In genomic region chr5:151033217-151033934, GRCh38 we compare ENCODE assay signal across 14 cellular contexts. TPM values are rescaled to one million over a fixed set of nuclear protein-coding genes. Genes with fewer than 3 reads are reported as not detected.
DNase-seq lines count a peak whose midpoint lies in the region; ATAC-seq and TF ChIP-seq lines count a peak whose summit lies in the region.
"Had no signal": no experiment of that assay in that cellular context is flagged by ENCODE, and none has a peak within 500 bp of the region (broad histone marks: within the 10 kb centered on the region; RNA-seq: fewer than 3 reads in every experiment).

No MANE protein-coding gene starts in this region.

- H3K27me3 Mint-ChIP-seq in stimulated activated naive CD8-positive, alpha-beta T cell treated with anti-CD3 and anti-CD28 coated beads, Interleukin-15, amount 100 ng/mL, for 72 hours = no peaks in the 10 kb centered on the region
- no peaks in the 10 kb centered on the region for H3K27me3 Mint-ChIP-seq in type B pancreatic cell
- H3K27me3 Mint-ChIP-seq: CD4-positive, CD25-positive, alpha-beta regulatory T cell had no signal

- DNase-seq in stimulated activated naive CD8-positive, alpha-beta T cell treated with anti-CD3 and anti-CD28 coated beads, Interleukin-15, amount 100 ng/mL, for 72 hours = no peak
- no peak for DNase-seq in stimulated activated naive CD8-positive, alpha-beta T cell treated with anti-CD3 and anti-CD28 coated beads, Interleukin-15, Interleukin-2, amounts not matched to agents 100 U/mL and 50 U/mL, for 24 hours
- no peak for DNase-seq in psoas muscle
- DNase-seq in thyroid gland = no peak
- no peak for DNase-seq in type B pancreatic cell (ENCODE audit: extremely low spot score, unreplicated experiment)
- DNase-seq in NCI-H82 treated with DMSO at 0.1 percent for 48 hours (lab: John Stamatoyannopoulos, UW; ENCODE audit: unreplicated experiment) = no peak
- no peak for DNase-seq in GM10248 (ENCODE audit: extremely low spot score)
- DNase-seq: 8988T; ACHN; CD4-positive, CD25-positive, alpha-beta regulatory T cell; DMS 273 treated with DMSO at 0.1 percent for 48 hours; GM23248 had no signal

- POLR2A ChIA-PET in GM10248 (lab: Yijun Ruan, JAX) = no interaction called here

- TF ChIP-seq CTCF in psoas muscle (IDR thresholded peaks at IDR 0.05) (no peak), thyroid gland (IDR thresholded peaks at IDR 0.05) (no peak), type B pancreatic cell (conservative IDR thresholded peaks at IDR 0.05) (no peak), GM10248 (IDR thresholded peaks at IDR 0.05; ENCODE audit: control extremely low read depth, extremely low read depth, low read depth, missing control alignments) (no peak)

- H3K4me3 ChIP-seq in psoas muscle (no peak overlapping the region), thyroid gland (replicated peaks in 1 of 3) (no peak overlapping the region)
- H3K4me3 ChIP-seq: BLaER1 treated with 17β-estradiol and CSF1 and Interleukin-3, amounts not matched to agents 10 nM and 100 nM; GM12878; GM23248 had no signal

- intact Hi-C loops in psoas muscle (cut with DNase I) (no loop called here), thyroid gland (cut with DNase I) (no loop called here)

- peaks cover 1% of the 10 kb centered on the region for H3K4me1 Mint-ChIP-seq in stimulated activated naive CD8-positive, alpha-beta T cell treated with anti-CD3 and anti-CD28 coated beads, Interleukin-15, amount 100 ng/mL, for 72 hours
- H3K4me1 Mint-ChIP-seq in type B pancreatic cell (ENCODE audit: unreplicated experiment) = no peaks in the 10 kb centered on the region

- H3K9me3 ChIP-seq in psoas muscle (no peaks in the 10 kb centered on the region), thyroid gland (no peaks in the 10 kb centered on the region)
- H3K9me3 ChIP-seq: BLaER1 treated with 17β-estradiol and CSF1 and Interleukin-3, amounts not matched to agents 10 nM and 100 nM had no signal

- WGBS in psoas muscle, 3 donors = 71 to 81% (median 71%) methylated on average over 13 to 14 of the region's 14 CpGs
- 90 to 95% methylated on average over 12 to 14 of the region's 14 CpGs for WGBS in thyroid gland, 2 donors

- H3K36me3 Mint-ChIP-seq in type B pancreatic cell = peaks cover 43% of the 10 kb centered on the region

- CTCF ChIA-PET in GM10248 (lab: Yijun Ruan, JAX) = interaction anchor here (2.0 to 13.6 kb wide), 2 partner anchors 17 to 82 kb away, joined by 5 to 108 read pairs; no protein-coding TSS in a partner anchor

- peak; percentile 14 for ATAC-seq in stimulated activated naive CD8-positive, alpha-beta T cell treated with anti-CD3 and anti-CD28 coated beads, Interleukin-15, amount 100 ng/mL, for 72 hours
- no peak for ATAC-seq in stimulated activated naive CD8-positive, alpha-beta T cell treated with anti-CD3 and anti-CD28 coated beads, Interleukin-15, Interleukin-2, amounts not matched to agents 100 U/mL and 50 U/mL, for 24 hours
- ATAC-seq in psoas muscle = no peak
- ATAC-seq: GM12878 had no signal

- H3K27ac Mint-ChIP-seq in stimulated activated naive CD8-positive, alpha-beta T cell treated with anti-CD3 and anti-CD28 coated beads, Interleukin-15, amount 100 ng/mL, for 72 hours = no peak overlapping the region
- no peak overlapping the region for H3K27ac Mint-ChIP-seq in type B pancreatic cell

- H3K36me3 ChIP-seq in psoas muscle (ENCODE audit: insufficient read depth in 1 of 2, low read depth in 1 of 2) = peaks cover 0 to 76% of the 10 kb centered on the region in 2 donors
- peaks cover 44 to 53% of the 10 kb centered on the region in 2 donors for H3K36me3 ChIP-seq in thyroid gland

- no peaks in the 10 kb centered on the region for H3K27me3 ChIP-seq in psoas muscle (ENCODE audit: insufficient read depth in 3 of 3, low read length in 2 of 3)
- H3K27me3 ChIP-seq in thyroid gland = no peaks in the 10 kb centered on the region
- H3K27me3 ChIP-seq: BLaER1 treated with 17β-estradiol and CSF1 and Interleukin-3, amounts not matched to agents 10 nM and 100 nM had no signal

- H3K9me3 Mint-ChIP-seq in stimulated activated naive CD8-positive, alpha-beta T cell treated with anti-CD3 and anti-CD28 coated beads, Interleukin-15, amount 100 ng/mL, for 72 hours = no peaks in the 10 kb centered on the region
- no peaks in the 10 kb centered on the region for H3K9me3 Mint-ChIP-seq in type B pancreatic cell
- H3K9me3 Mint-ChIP-seq: CD4-positive, CD25-positive, alpha-beta regulatory T cell had no signal

- peak overlapping the region; percentile 50 for H3K27ac ChIP-seq in psoas muscle
- peak overlapping the region in 2 of 3 donors; percentile 17 to 42 for H3K27ac ChIP-seq in thyroid gland
- H3K27ac ChIP-seq: BLaER1 treated with 17β-estradiol and CSF1 and Interleukin-3, amounts not matched to agents 10 nM and 100 nM; GM23248 had no signal

- TF ChIP-seq POLR2A in thyroid gland (IDR thresholded peaks at IDR 0.05) = no peak

- peaks cover 47% of the 10 kb centered on the region for H3K4me1 ChIP-seq in psoas muscle
- peaks cover 30 to 53% of the 10 kb centered on the region in 2 donors for H3K4me1 ChIP-seq in thyroid gland

- H3K4me3 Mint-ChIP-seq in stimulated activated naive CD8-positive, alpha-beta T cell treated with anti-CD3 and anti-CD28 coated beads, Interleukin-15, amount 100 ng/mL, for 72 hours = no peak overlapping the region
- no peak overlapping the region for H3K4me3 Mint-ChIP-seq in type B pancreatic cell

RNA-seq across cellular contexts. Expression of gene GPX3, which starts 13.0 kb away (rescaled TPM):
- total RNA-seq in psoas muscle = 100 to 1,000 TPM; 447 to 852 (median 690) TPM
- polyA plus RNA-seq in psoas muscle = 100 to 1,000 TPM; 551 to 766 (median 552) TPM
- over 10,000 TPM in 1 of 4 donors, 1,000 to 10,000 TPM in 3; 2,730 to 12,549 (median 7,201) TPM for total RNA-seq in thyroid gland
- total RNA-seq in type B pancreatic cell (ENCODE audit: low replicate concordance) = 18.4 and 19.7 TPM in 2 replicates

RNA-seq across cellular contexts. Expression of gene TNIP1, which starts 47.5 kb away (rescaled TPM):
- 100 to 1,000 TPM; 114 to 218 (median 149) TPM for total RNA-seq in psoas muscle
- polyA plus RNA-seq in psoas muscle = 100 to 1,000 TPM in 2 of 3 donors, 10 to 100 TPM in 1; 55.5 to 167 (median 106) TPM
- total RNA-seq in thyroid gland = 100 to 1,000 TPM in 1 of 4 donors, 10 to 100 TPM in 3; 74.4 to 115 (median 94.7) TPM
- 63.6 and 89.2 TPM in 2 replicates for total RNA-seq in type B pancreatic cell (ENCODE audit: low replicate concordance)

Comparison
In these comparisons a context has a peak if more than half of its experiments do, and no peak if none do; other contexts are left out.
1. RNA of gene GPX3, which starts 13.0 kb away (total RNA-seq): 2,730 to 12,549 TPM in thyroid gland and 447 to 852 TPM in psoas muscle; 18.4 to 19.7 TPM in type B pancreatic cell; every median in the first group is over 10 times any median in the second.